Comparison of ENCODE assay signal across 1 cellular context in the genomic region with DNA sequence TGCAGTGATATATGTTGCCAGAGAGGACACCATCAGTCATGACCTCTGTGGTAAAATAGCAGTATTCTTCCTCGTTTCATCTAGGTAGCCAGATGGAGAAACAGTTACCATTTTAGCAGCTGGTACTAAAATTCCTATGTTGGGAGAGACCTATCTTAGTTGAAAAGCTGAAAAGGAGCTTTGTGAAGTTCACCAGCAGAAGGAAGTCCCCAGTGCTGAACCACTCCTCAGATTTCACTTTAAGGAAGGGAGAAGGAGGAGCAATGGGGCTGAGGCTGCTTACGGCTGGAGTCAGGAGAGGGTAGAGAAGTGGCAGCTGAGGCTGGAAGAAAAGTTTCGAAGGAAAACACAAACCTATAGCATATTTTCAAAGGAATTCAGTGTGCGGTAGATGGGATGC.
TF ChIP-seq lines count a peak whose summit lies in the region.

No MANE protein-coding gene starts in this region.

TF ChIP-seq in IMR-90, 13 proteins besides CTCF, POLR2A, EP300 and RAD21:
- TF ChIP-seq FOS (IDR thresholded peaks at IDR 0.05; ENCODE audit: low read depth, low read length) (no peak), MAFK (IDR thresholded peaks at IDR 0.05; ENCODE audit: low read depth, low read length) (no peak), RFX5 (IDR thresholded peaks at IDR 0.05; ENCODE audit: low read depth, low read length) (no peak), SMC3 (IDR thresholded peaks at IDR 0.05; ENCODE audit: low read depth, low read length) (no peak), CHD1 (IDR thresholded peaks at IDR 0.05; ENCODE audit: low read depth, low read length) (no peak), CEBPB (IDR thresholded peaks at IDR 0.05; ENCODE audit: low read depth, low read length) (no peak), MAZ (IDR thresholded peaks at IDR 0.05; ENCODE audit: borderline replicate concordance, low read depth, low read length) (no peak), RCOR1 (IDR thresholded peaks at IDR 0.05; ENCODE audit: insufficient replicate concordance, low read length) (no peak), BHLHE40 (IDR thresholded peaks at IDR 0.05; ENCODE audit: low read depth, low read length) (no peak), MXI1 (IDR thresholded peaks at IDR 0.05; ENCODE audit: borderline replicate concordance, low read depth, low read length) (no peak), NFE2L2 (IDR thresholded peaks at IDR 0.05; ENCODE audit: low read depth, low read length) (no peak)
- TF ChIP-seq, protein P1, sequence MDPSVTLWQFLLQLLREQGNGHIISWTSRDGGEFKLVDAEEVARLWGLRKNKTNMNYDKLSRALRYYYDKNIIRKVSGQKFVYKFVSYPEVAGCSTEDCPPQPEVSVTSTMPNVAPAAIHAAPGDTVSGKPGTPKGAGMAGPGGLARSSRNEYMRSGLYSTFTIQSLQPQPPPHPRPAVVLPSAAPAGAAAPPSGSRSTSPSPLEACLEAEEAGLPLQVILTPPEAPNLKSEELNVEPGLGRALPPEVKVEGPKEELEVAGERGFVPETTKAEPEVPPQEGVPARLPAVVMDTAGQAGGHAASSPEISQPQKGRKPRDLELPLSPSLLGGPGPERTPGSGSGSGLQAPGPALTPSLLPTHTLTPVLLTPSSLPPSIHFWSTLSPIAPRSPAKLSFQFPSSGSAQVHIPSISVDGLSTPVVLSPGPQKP (IDR thresholded peaks at IDR 0.05; ENCODE audit: borderline replicate concordance, low read depth, low read length): no peak
- TF ChIP-seq, protein P2, sequence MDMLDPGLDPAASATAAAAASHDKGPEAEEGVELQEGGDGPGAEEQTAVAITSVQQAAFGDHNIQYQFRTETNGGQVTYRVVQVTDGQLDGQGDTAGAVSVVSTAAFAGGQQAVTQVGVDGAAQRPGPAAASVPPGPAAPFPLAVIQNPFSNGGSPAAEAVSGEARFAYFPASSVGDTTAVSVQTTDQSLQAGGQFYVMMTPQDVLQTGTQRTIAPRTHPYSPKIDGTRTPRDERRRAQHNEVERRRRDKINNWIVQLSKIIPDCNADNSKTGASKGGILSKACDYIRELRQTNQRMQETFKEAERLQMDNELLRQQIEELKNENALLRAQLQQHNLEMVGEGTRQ (IDR thresholded peaks at IDR 0.05; ENCODE audit: low read depth, low read length): no peak
TF ChIP-seq in IMR-90: peak in this region for 0.
